Comparison of ENCODE assay signal across 8 cellular contexts in the genomic region with DNA sequence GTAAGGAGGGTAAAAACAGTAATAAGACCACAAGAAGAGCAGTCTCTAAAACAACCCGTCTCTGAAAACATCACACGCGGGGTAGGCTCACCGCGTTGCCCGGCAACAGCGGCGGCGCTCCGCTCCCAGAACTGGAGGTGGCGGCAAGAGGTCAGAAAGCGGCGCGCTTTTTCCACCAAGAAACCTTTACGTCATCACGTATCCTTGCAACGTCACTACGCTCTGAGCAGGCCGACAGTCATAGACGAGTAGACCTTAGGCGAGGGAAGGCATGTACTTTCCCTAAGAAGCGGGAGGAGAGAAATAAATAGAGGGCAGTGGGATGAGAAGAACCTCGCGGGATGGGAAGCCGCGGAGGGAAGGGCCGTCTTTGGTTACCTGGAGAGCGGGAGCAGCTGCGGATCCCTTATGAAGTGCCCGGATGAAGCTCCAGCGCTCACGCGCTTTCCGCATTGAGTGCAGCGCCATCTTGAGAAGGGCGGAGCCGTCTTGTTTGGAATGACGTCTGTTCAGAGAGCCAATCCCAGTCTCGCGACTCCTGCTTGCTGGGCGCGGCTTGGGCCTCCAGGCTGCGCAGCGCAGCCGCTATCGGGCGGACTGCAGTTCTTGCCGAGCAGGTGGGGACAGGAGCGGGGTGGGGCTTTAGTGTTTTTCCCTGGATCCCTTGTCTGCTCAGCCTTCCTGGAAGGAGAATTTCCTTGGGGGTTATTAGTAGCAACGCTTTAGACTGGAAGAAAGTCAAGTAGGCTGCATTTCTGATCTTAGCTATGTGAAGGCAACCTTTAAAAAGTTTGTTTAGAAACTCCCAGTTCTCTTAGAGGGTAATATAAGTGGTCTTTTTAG. TPM values are rescaled to one million over a fixed set of nuclear protein-coding genes. Genes with fewer than 3 reads are reported as not detected.
DNase-seq lines count a peak whose midpoint lies in the region; ATAC-seq and TF ChIP-seq lines count a peak whose summit lies in the region.

A gene (minus strand): TSS at position 477 of the 843 bp plus-strand sequence. CDS start 9 bp downstream, at position 468.

- 0% methylated on average over 47 of the region's 50 CpGs for WGBS in esophagus muscularis mucosa

- H3K27me3 ChIP-seq in esophagus muscularis mucosa (no peaks in the 10 kb centered on the region), muscle layer of colon (ENCODE audit: control insufficient read depth in 1 of 2, insufficient read depth in 2 of 2, low read length in 2 of 2) (no peaks in the 10 kb centered on the region)

- H3K9ac ChIP-seq in muscle layer of colon (ENCODE audit: low read length), result peak within 1 kb of the TSS; percentile 91

- H3K9me3 Mint-ChIP-seq in activated T-cell treated with anti-CD3 and anti-CD28 coated beads, Interleukin-2, amount 50 U/mL, for 24 hours, result no peaks in the 10 kb centered on the region

- TF ChIP-seq EP300 in esophagus muscularis mucosa (IDR thresholded peaks at IDR 0.05), result no peak

- peak; percentile 40 for TF ChIP-seq POLR2A in esophagus muscularis mucosa (IDR thresholded peaks at IDR 0.05; ENCODE audit: low read depth)

- H3K27me3 Mint-ChIP-seq in activated T-cell treated with anti-CD3 and anti-CD28 coated beads, Interleukin-2, amount 50 U/mL, for 24 hours, result no peaks in the 10 kb centered on the region

- H3K36me3 ChIP-seq in esophagus muscularis mucosa, result peaks cover 0 to 12% (median 4%) of the 10 kb centered on the region in 4 donors
- H3K36me3 ChIP-seq in muscle layer of colon (ENCODE audit: insufficient read depth, low read length), result no peaks in the 10 kb centered on the region

- intact Hi-C loops in esophagus muscularis mucosa (cut with DNase I), result loop anchor here (10.0 kb wide), 1 partner anchor 514 kb away; no protein-coding TSS in a partner anchor

- H3K9me3 ChIP-seq in esophagus muscularis mucosa, result no peaks in the 10 kb centered on the region
- H3K9me3 ChIP-seq in muscle layer of colon (ENCODE audit: low read length), result no peaks in the 10 kb centered on the region

- TF ChIP-seq CTCF in esophagus muscularis mucosa (IDR thresholded peaks at IDR 0.05), result no peak

- H3K4me1 ChIP-seq in esophagus muscularis mucosa (peaks cover 17 to 33% (median 24%) of the 10 kb centered on the region in 4 donors), muscle layer of colon (ENCODE audit: insufficient read depth, low read length) (peaks cover 20% of the 10 kb centered on the region)

- H3K4me1 Mint-ChIP-seq in activated T-cell treated with anti-CD3 and anti-CD28 coated beads, Interleukin-2, amount 50 U/mL, for 24 hours (ENCODE audit: low read depth), result peaks cover 41% of the 10 kb centered on the region

- peaks cover 33% of the 10 kb centered on the region for H3K36me3 Mint-ChIP-seq in activated T-cell treated with anti-CD3 and anti-CD28 coated beads, Interleukin-2, amount 50 U/mL, for 24 hours (ENCODE audit: low read depth)

- peak; percentile 95 for ATAC-seq in GM21737 (IDR thresholded peaks at IDR 0.05; ENCODE audit: unreplicated experiment)

- DNase-seq in DMS79 (lab: John Stamatoyannopoulos, UW), result peak; percentile 97
- DNase-seq in KG1 (lab: John Stamatoyannopoulos, UW), result peak; percentile 99
- DNase-seq in activated T-cell treated with anti-CD3 and anti-CD28 coated beads, Interleukin-2, amount 50 U/mL, for 24 hours, result peak; percentile 93
- peak; percentile 98 for DNase-seq in esophagus muscularis mucosa (ENCODE audit: extremely low spot score)
- peak; percentile 79 for DNase-seq in stimulated activated CD8-positive, alpha-beta memory T cell treated with anti-CD3 and anti-CD28 coated beads, Interleukin-7, amount 100 ng/mL, for 24 hours (ENCODE audit: low read depth)

- H3K4me3 Mint-ChIP-seq in activated T-cell treated with anti-CD3 and anti-CD28 coated beads, Interleukin-2, amount 50 U/mL, for 24 hours, result no peak within 1 kb of the TSS

- H3K27ac ChIP-seq in esophagus muscularis mucosa (replicated peaks in 1 of 4) (peak within 1 kb of the TSS; percentile 92 to 96 (median 94)), muscle layer of colon (ENCODE audit: low read depth, low read length) (peak within 1 kb of the TSS; percentile 94)

- peak within 1 kb of the TSS; percentile 54 to 66 (median 62) for H3K4me3 ChIP-seq in esophagus muscularis mucosa
- H3K4me3 ChIP-seq in muscle layer of colon (ENCODE audit: low read depth in 1 of 2, low read length in 2 of 2), result peak within 1 kb of the TSS; percentile 59 to 78

- no peak within 1 kb of the TSS for H3K27ac Mint-ChIP-seq in activated T-cell treated with anti-CD3 and anti-CD28 coated beads, Interleukin-2, amount 50 U/mL, for 24 hours

TF ChIP-seq in PFSK-1, 5 proteins besides CTCF, POLR2A, EP300 and RAD21:
- TF ChIP-seq TAF1 (IDR thresholded peaks at IDR 0.05; ENCODE audit: borderline replicate concordance, insufficient read depth, low read length), result peak; percentile 98
- TF ChIP-seq FOXP2 (optimal IDR thresholded peaks at IDR 0.05; ENCODE audit: borderline replicate concordance, extremely low read depth, extremely low read length, insufficient read depth), result peak; percentile 12
- TF ChIP-seq, protein P1, sequence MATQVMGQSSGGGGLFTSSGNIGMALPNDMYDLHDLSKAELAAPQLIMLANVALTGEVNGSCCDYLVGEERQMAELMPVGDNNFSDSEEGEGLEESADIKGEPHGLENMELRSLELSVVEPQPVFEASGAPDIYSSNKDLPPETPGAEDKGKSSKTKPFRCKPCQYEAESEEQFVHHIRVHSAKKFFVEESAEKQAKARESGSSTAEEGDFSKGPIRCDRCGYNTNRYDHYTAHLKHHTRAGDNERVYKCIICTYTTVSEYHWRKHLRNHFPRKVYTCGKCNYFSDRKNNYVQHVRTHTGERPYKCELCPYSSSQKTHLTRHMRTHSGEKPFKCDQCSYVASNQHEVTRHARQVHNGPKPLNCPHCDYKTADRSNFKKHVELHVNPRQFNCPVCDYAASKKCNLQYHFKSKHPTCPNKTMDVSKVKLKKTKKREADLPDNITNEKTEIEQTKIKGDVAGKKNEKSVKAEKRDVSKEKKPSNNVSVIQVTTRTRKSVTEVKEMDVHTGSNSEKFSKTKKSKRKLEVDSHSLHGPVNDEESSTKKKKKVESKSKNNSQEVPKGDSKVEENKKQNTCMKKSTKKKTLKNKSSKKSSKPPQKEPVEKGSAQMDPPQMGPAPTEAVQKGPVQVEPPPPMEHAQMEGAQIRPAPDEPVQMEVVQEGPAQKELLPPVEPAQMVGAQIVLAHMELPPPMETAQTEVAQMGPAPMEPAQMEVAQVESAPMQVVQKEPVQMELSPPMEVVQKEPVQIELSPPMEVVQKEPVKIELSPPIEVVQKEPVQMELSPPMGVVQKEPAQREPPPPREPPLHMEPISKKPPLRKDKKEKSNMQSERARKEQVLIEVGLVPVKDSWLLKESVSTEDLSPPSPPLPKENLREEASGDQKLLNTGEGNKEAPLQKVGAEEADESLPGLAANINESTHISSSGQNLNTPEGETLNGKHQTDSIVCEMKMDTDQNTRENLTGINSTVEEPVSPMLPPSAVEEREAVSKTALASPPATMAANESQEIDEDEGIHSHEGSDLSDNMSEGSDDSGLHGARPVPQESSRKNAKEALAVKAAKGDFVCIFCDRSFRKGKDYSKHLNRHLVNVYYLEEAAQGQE (IDR thresholded peaks at IDR 0.05; ENCODE audit: insufficient read depth in 1 of 2, low read depth in 2 of 2, low read length in 2 of 2), result peak; percentile 38 to 62; a peak in 1 of 4 replicates
- TF ChIP-seq POLR2AphosphoS5 (IDR thresholded peaks at IDR 0.05; ENCODE audit: low read depth, low read length), result peak; percentile 99
- peak; percentile 87; the same call in 1 of the 2 replicates for TF ChIP-seq SIN3A (IDR thresholded peaks at IDR 0.05; ENCODE audit: borderline replicate concordance, insufficient read depth, low read length)

RNA-seq across cellular contexts. Expression of the gene that starts here (rescaled TPM):
- 15.4 TPM for polyA plus RNA-seq in PFSK-1 (2012; ENCODE audit: insufficient read length, low read depth)
- total RNA-seq in esophagus muscularis mucosa, result 10 to 100 TPM in 2 of 4 donors, 1 to 10 TPM in 2; 5.8 to 12.6 (median 10.0) TPM

Comparison
In these comparisons a context has a peak if more than half of its experiments do, and no peak if none do; other contexts are left out.
1. Peak in every context shown above with its lines: DNase-seq, ATAC-seq, H3K4me3 ChIP-seq and H3K27ac ChIP-seq.